ENCODE assay signal across 19 cellular contexts in genomic region chr9:131971482-131972074, GRCh38.
DNase-seq lines count a peak whose midpoint lies in the region; ATAC-seq and TF ChIP-seq lines count a peak whose summit lies in the region.
"Had no signal": no experiment of that assay in that cellular context is flagged by ENCODE, and none has a peak within 500 bp of the region (broad histone marks: within the 10 kb centered on the region; RNA-seq: fewer than 3 reads in every experiment).

No MANE protein-coding gene starts in this region.

- 50% methylated on average over 6 of the region's 6 CpGs for WGBS in SK-N-SH (ENCODE audit: low lambda C conversion rate)

- TF ChIP-seq CTCF in SK-N-SH (IDR thresholded peaks at IDR 0.05) = no peak

- H3K9me2 ChIP-seq in SK-N-SH = no peaks in the 10 kb centered on the region

- no peak overlapping the region for H3K9ac ChIP-seq in SK-N-SH

- TF ChIP-seq RAD21 in SK-N-SH (IDR thresholded peaks at IDR 0.05; ENCODE audit: low read length) = peak; percentile 28

- H3K4me2 ChIP-seq in SK-N-SH = peak overlapping the region; percentile 13; the same call in 1 of the 2 replicates
- H3K4me2 ChIP-seq: GM23338 had no signal

- no peaks in the 10 kb centered on the region for H3K9me3 ChIP-seq in SK-N-SH
- H3K9me3 ChIP-seq: Caco-2 had no signal

- peak overlapping the region in 1 of 2 experiments; percentile 91; a peak in 2 of 4 replicates for H3K27ac ChIP-seq in SK-N-SH (ENCODE audit: low read depth in 2 of 2, low read length in 1 of 2)
- H3K27ac ChIP-seq: C4-2B, HL-60 had no signal

- peaks cover 0 to 49% of the 10 kb centered on the region in 2 experiments; a peak in 2 of 4 replicates for H3K4me1 ChIP-seq in SK-N-SH (ENCODE audit: control insufficient read depth in 1 of 2, insufficient read depth in 2 of 2, low read depth in 1 of 2, low read length in 1 of 2)
- H3K4me1 ChIP-seq: Caco-2 had no signal

- H3K79me2 ChIP-seq in SK-N-SH (ENCODE audit: insufficient read depth) = no peaks in the 10 kb centered on the region

- H3F3A ChIP-seq in SK-N-SH (replicated peaks; ENCODE audit: insufficient read depth) = no peaks in the 10 kb centered on the region

- no peak for ATAC-seq in HG03521 (IDR thresholded peaks at IDR 0.05; ENCODE audit: unreplicated experiment)
- ATAC-seq: GM23338, HCT116, K562 had no signal

- no peak overlapping the region for H2AFZ ChIP-seq in SK-N-SH (ENCODE audit: low read depth)
- H2AFZ ChIP-seq: GM23338 had no signal

- DNase-seq in NCI-H82 (lab: John Stamatoyannopoulos, UW) = peak; percentile 70
- peak; percentile 53 for DNase-seq in SK-N-SH
- DNase-seq in amniotic epithelial cell (ENCODE audit: low read depth) = peak; percentile 49
- no peak for DNase-seq in NCI-H1694 (lab: John Stamatoyannopoulos, UW)
- DNase-seq in glomerular visceral epithelial cell (ENCODE audit: extremely low spot score) = no peak
- DNase-seq in activated CD4-positive, alpha-beta T cell treated with anti-CD3 and anti-CD28 coated beads, Interleukin-2, amount 50 U/mL, for 48 hours = no peak
- DNase-seq: ACHN; Caco-2; CD4-positive, alpha-beta T cell; DMS79 treated with DMSO at 0.1 percent for 48 hours; GF-D8; HFFc6; IMR-90 had no signal

- POLR2A ChIA-PET in SK-N-SH (lab: Yijun Ruan, JAX) = no interaction called here

- no peaks in the 10 kb centered on the region for H3K36me3 ChIP-seq in SK-N-SH (replicated peaks in 1 of 2; ENCODE audit: control insufficient read depth in 1 of 2, insufficient read depth in 2 of 2, low read length in 1 of 2)

- peaks cover 7% of the 10 kb centered on the region; the same call in 1 of the 2 replicates for H4K20me1 ChIP-seq in SK-N-SH (ENCODE audit: insufficient read depth)

- no peak overlapping the region for H3K4me3 ChIP-seq in SK-N-SH (ENCODE audit: low read depth in 2 of 2, low read length in 1 of 2)
- H3K4me3 ChIP-seq: GM23338, K562 had no signal

- CTCF ChIA-PET in SK-N-SH (lab: Yijun Ruan, JAX) = interaction anchor here (0.9 kb wide), 1 partner anchor 22 kb away, joined by 3 read pairs; no protein-coding TSS in a partner anchor

- peak in 1 of 2 experiments; percentile 83; a peak in 2 of 4 replicates for TF ChIP-seq EP300 in SK-N-SH (IDR thresholded peaks at IDR 0.05; ENCODE audit: borderline replicate concordance in 1 of 2, low read depth in 1 of 2, low read length in 1 of 2)

- H3K27me3 ChIP-seq in SK-N-SH (ENCODE audit: insufficient read depth) = no peaks in the 10 kb centered on the region

TF ChIP-seq in SK-N-SH, 30 proteins besides CTCF, POLR2A, EP300 and RAD21:
- TF ChIP-seq NFIC (IDR thresholded peaks at IDR 0.05; ENCODE audit: borderline replicate concordance) (no peak), CHD2 (IDR thresholded peaks at IDR 0.05; ENCODE audit: low read length, partially characterized antibody) (peak; percentile 52), PBX3 (IDR thresholded peaks at IDR 0.05) (peak; percentile 42; the same call in 1 of the 2 replicates), TCF12 (IDR thresholded peaks at IDR 0.05) (peak; percentile 64; the same call in 1 of the 2 replicates), NRF1 (IDR thresholded peaks at IDR 0.05; ENCODE audit: low read depth, low read length) (no peak), RCOR1 (IDR thresholded peaks at IDR 0.05; ENCODE audit: low read length) (peak; percentile 82), JUND (IDR thresholded peaks at IDR 0.05) (no peak; the same call in 1 of the 2 replicates), FOSL2 (IDR thresholded peaks at IDR 0.05; ENCODE audit: borderline replicate concordance, low read depth) (no peak; the same call in 1 of the 2 replicates), GATA2 (CRISPR knock-in tag; IDR thresholded peaks at IDR 0.05) (peak; percentile 94), TEAD4 (IDR thresholded peaks at IDR 0.05; ENCODE audit: borderline replicate concordance, insufficient read depth) (peak; percentile 11; the same call in 1 of the 2 replicates)

Comparison
In these comparisons a context has a peak if more than half of its experiments do, and no peak if none do; other contexts are left out.
1. DNase-seq: peak in NCI-H82 (single experiment), SK-N-SH (single experiment) and amniotic epithelial cell (single experiment); none in NCI-H1694 (single experiment), glomerular visceral epithelial cell (single experiment) and activated CD4-positive, alpha-beta T cell treated with anti-CD3 and anti-CD28 coated beads, Interleukin-2, amount 50 U/mL, for 48 hours (0 of 2).